ENCODE assay signal across 33 cellular contexts in the genomic region with DNA sequence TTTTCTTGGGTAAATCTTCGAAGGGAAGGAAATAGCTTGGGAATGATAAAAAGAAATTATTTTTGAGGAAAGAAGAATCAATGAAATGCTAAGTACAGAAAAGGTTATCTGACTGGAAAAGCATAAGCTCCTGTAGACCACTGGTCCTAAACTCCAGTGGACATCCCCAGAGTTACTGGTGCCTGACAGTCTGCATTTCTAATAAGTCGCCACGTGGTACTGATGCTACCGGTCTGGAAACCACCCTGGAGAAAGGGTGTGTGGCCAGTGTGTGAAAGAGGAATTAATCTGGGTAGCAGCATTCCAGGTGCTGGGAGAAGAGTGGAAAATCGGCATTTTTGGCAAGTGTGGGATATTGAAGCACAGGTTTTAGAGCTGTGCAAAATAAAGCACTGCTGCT.
"Had no signal": no experiment of that assay in that cellular context is flagged by ENCODE, and none has a peak within 500 bp of the region (broad histone marks: within the 10 kb centered on the region; RNA-seq: fewer than 3 reads in every experiment).

No MANE protein-coding gene starts in this region.

- H3K36me3 ChIP-seq: breast epithelium had no signal

- H3K4me3 ChIP-seq: adrenal gland, breast epithelium, cardiac muscle cell, dorsolateral prefrontal cortex, esophagus squamous epithelium, gastroesophageal sphincter, heart right ventricle had no signal

- H3K4me1 ChIP-seq: breast epithelium, esophagus squamous epithelium had no signal

- DNase-seq: activated CD4-positive, alpha-beta memory T cell treated with anti-CD3 and anti-CD28 coated beads for 36 hours; activated CD4-positive, alpha-beta T cell treated with anti-CD3 and anti-CD28 coated beads for 36 hours; activated CD4-positive, alpha-beta T cell treated with anti-CD3 and anti-CD28 coated beads, Interleukin-2, amount 10 ng/mL, durations not matched to agents 24 days and 14 days; activated CD4-positive, CD25-positive, alpha-beta regulatory T cell; activated CD4-positive, CD25-positive, alpha-beta regulatory T cell treated with anti-CD3 and anti-CD28 coated beads, Interleukin-2, amount 50 U/mL, for 72 hours; activated CD8-positive, alpha-beta memory T cell treated with anti-CD3 and anti-CD28 coated beads, Interleukin-2, amount 10 ng/mL, durations not matched to agents 7 days and 5 days; activated CD8-positive, alpha-beta memory T cell treated with anti-CD3 and anti-CD28 coated beads, Interleukin-2, amount 50 U/mL, for 4 hours; activated CD8-positive, alpha-beta T cell treated with anti-CD3 and anti-CD28 coated beads, Interleukin-2, amount 10 ng/mL, durations not matched to agents 7 days and 5 days; activated effector memory CD4-positive, alpha-beta T cell treated with anti-CD3 and anti-CD28 coated beads, Interleukin-2, amount 50 U/mL, for 16 hours; activated naive CD4-positive, alpha-beta T cell treated with anti-CD3 and anti-CD28 coated beads for 36 hours; activated naive CD8-positive, alpha-beta T cell treated with anti-CD3 and anti-CD28 coated beads for 36 hours; activated naive CD8-positive, alpha-beta T cell treated with anti-CD3 and anti-CD28 coated beads, Interleukin-2, amount 50 U/mL, for 24 hours; activated T-cell treated with anti-CD3 and anti-CD28 coated beads, Interleukin-2, amount 50 U/mL, for 1 hour; activated T-cell treated with anti-CD3 and anti-CD28 coated beads, Interleukin-2, amount 50 U/mL, for 48 hours; adrenal gland; amygdala; aorta; central memory CD4-positive, alpha-beta T cell; cerebellar nuclear complex; dorsolateral prefrontal cortex; effector memory CD4-positive, alpha-beta T cell; esophagus squamous epithelium; foreskin melanocyte; heart right ventricle; T-helper 2 cell had no signal

- H3K27ac Mint-ChIP-seq: activated CD4-positive, alpha-beta memory T cell treated with anti-CD3 and anti-CD28 coated beads for 36 hours; activated CD4-positive, alpha-beta T cell treated with anti-CD3 and anti-CD28 coated beads for 36 hours; activated CD4-positive, alpha-beta T cell treated with anti-CD3 and anti-CD28 coated beads, Interleukin-2, amount 10 ng/mL, durations not matched to agents 24 days and 14 days; activated CD8-positive, alpha-beta memory T cell treated with anti-CD3 and anti-CD28 coated beads, Interleukin-2, amount 10 ng/mL, durations not matched to agents 7 days and 5 days; activated CD8-positive, alpha-beta T cell treated with anti-CD3 and anti-CD28 coated beads, Interleukin-2, amount 10 ng/mL, durations not matched to agents 7 days and 5 days; activated naive CD4-positive, alpha-beta T cell treated with anti-CD3 and anti-CD28 coated beads for 36 hours; activated naive CD4-positive, alpha-beta T cell treated with anti-CD3 and anti-CD28 coated beads, Interleukin-2, amount 50 U/mL, for 24 hours; activated naive CD8-positive, alpha-beta T cell treated with anti-CD3 and anti-CD28 coated beads for 36 hours; activated naive CD8-positive, alpha-beta T cell treated with anti-CD3 and anti-CD28 coated beads, Interleukin-2, amount 50 U/mL, for 24 hours; activated T-helper 1 cell treated with anti-CD3 and anti-CD28 coated beads, Interleukin-12 subunit alpha, Interleukin-12 subunit beta, Interleukin-2, Interleukin-4 antibody, amounts not matched to agents 30 ng/mL and 10 ng/mL and 1 ng/mL, durations not matched to agents 14 hours and 24 hours and 36 hours; activated T-helper 2 cell treated with anti-CD3 and anti-CD28 coated beads, Interferon-gamma antibody, Interleukin-2, Interleukin-4, amounts not matched to agents 10 μg/mL and 5 μg/mL and 100 μg/mL, durations not matched to agents 14 hours and 24 hours and 36 hours; dendritic cell treated with granulocyte-macrophage colony-stimulating factor and Interleukin-4, amounts not matched to agents 40 ng/mL and 50 ng/mL, for 4 days had no signal

- H3K4me3 Mint-ChIP-seq: activated CD4-positive, alpha-beta memory T cell treated with anti-CD3 and anti-CD28 coated beads for 36 hours; activated CD4-positive, alpha-beta T cell treated with anti-CD3 and anti-CD28 coated beads for 36 hours; activated CD4-positive, alpha-beta T cell treated with anti-CD3 and anti-CD28 coated beads, Interleukin-2, amount 10 ng/mL, durations not matched to agents 24 days and 14 days; activated CD8-positive, alpha-beta memory T cell treated with anti-CD3 and anti-CD28 coated beads, Interleukin-2, amount 10 ng/mL, durations not matched to agents 7 days and 5 days; activated CD8-positive, alpha-beta T cell treated with anti-CD3 and anti-CD28 coated beads, Interleukin-2, amount 10 ng/mL, durations not matched to agents 7 days and 5 days; activated naive CD4-positive, alpha-beta T cell treated with anti-CD3 and anti-CD28 coated beads for 36 hours; activated naive CD4-positive, alpha-beta T cell treated with anti-CD3 and anti-CD28 coated beads, Interleukin-2, amount 50 U/mL, for 24 hours; activated naive CD8-positive, alpha-beta T cell treated with anti-CD3 and anti-CD28 coated beads for 36 hours; activated naive CD8-positive, alpha-beta T cell treated with anti-CD3 and anti-CD28 coated beads, Interleukin-2, amount 50 U/mL, for 24 hours; activated T-helper 1 cell treated with anti-CD3 and anti-CD28 coated beads, Interleukin-12 subunit alpha, Interleukin-12 subunit beta, Interleukin-2, Interleukin-4 antibody, amounts not matched to agents 30 ng/mL and 10 ng/mL and 1 ng/mL, durations not matched to agents 14 hours and 24 hours and 36 hours; brain; dendritic cell treated with granulocyte-macrophage colony-stimulating factor and Interleukin-4, amounts not matched to agents 40 ng/mL and 50 ng/mL, for 4 days had no signal

- H3K36me3 Mint-ChIP-seq: activated naive CD8-positive, alpha-beta T cell treated with anti-CD3 and anti-CD28 coated beads for 36 hours had no signal

- H3K9me3 ChIP-seq: adrenal gland, breast epithelium, esophagus squamous epithelium, gastroesophageal sphincter, heart right ventricle had no signal

- H3K27ac ChIP-seq: adrenal gland, breast epithelium, cardiac muscle cell, dorsolateral prefrontal cortex had no signal

- H3K9me3 Mint-ChIP-seq: activated CD4-positive, alpha-beta memory T cell treated with anti-CD3 and anti-CD28 coated beads for 36 hours; activated CD4-positive, alpha-beta T cell treated with anti-CD3 and anti-CD28 coated beads, Interleukin-2, amount 10 ng/mL, durations not matched to agents 24 days and 14 days; activated naive CD4-positive, alpha-beta T cell treated with anti-CD3 and anti-CD28 coated beads for 36 hours; activated naive CD4-positive, alpha-beta T cell treated with anti-CD3 and anti-CD28 coated beads, Interleukin-2, amount 50 U/mL, for 24 hours; activated naive CD8-positive, alpha-beta T cell treated with anti-CD3 and anti-CD28 coated beads for 36 hours; activated naive CD8-positive, alpha-beta T cell treated with anti-CD3 and anti-CD28 coated beads, Interleukin-2, amount 50 U/mL, for 24 hours; activated T-helper 1 cell treated with anti-CD3 and anti-CD28 coated beads, Interleukin-12 subunit alpha, Interleukin-12 subunit beta, Interleukin-2, Interleukin-4 antibody, amounts not matched to agents 30 ng/mL and 10 ng/mL and 1 ng/mL, durations not matched to agents 14 hours and 24 hours and 36 hours; activated T-helper 2 cell treated with anti-CD3 and anti-CD28 coated beads, Interferon-gamma antibody, Interleukin-2, Interleukin-4, amounts not matched to agents 10 μg/mL and 5 μg/mL and 100 μg/mL, durations not matched to agents 14 hours and 24 hours and 36 hours; brain; dendritic cell treated with granulocyte-macrophage colony-stimulating factor and Interleukin-4, amounts not matched to agents 40 ng/mL and 50 ng/mL, for 4 days had no signal

- ATAC-seq: activated CD4-positive, alpha-beta T cell treated with anti-CD3 and anti-CD28 coated beads for 36 hours; activated CD8-positive, alpha-beta memory T cell treated with anti-CD3 and anti-CD28 coated beads, Interleukin-2, amount 10 ng/mL, durations not matched to agents 7 days and 5 days; activated CD8-positive, alpha-beta T cell treated with anti-CD3 and anti-CD28 coated beads, Interleukin-2, amount 10 ng/mL, durations not matched to agents 7 days and 5 days; activated naive CD8-positive, alpha-beta T cell treated with anti-CD3 and anti-CD28 coated beads, Interleukin-2, amount 50 U/mL, for 24 hours; gastroesophageal sphincter; heart right ventricle had no signal

- H3K27me3 ChIP-seq: adrenal gland, breast epithelium, cardiac muscle cell, dorsolateral prefrontal cortex, esophagus squamous epithelium, gastroesophageal sphincter, heart right ventricle had no signal

- H3K4me1 Mint-ChIP-seq: activated naive CD4-positive, alpha-beta T cell treated with anti-CD3 and anti-CD28 coated beads, Interleukin-2, amount 50 U/mL, for 24 hours; activated naive CD8-positive, alpha-beta T cell treated with anti-CD3 and anti-CD28 coated beads, Interleukin-2, amount 50 U/mL, for 24 hours had no signal
